In the genomic region with DNA sequence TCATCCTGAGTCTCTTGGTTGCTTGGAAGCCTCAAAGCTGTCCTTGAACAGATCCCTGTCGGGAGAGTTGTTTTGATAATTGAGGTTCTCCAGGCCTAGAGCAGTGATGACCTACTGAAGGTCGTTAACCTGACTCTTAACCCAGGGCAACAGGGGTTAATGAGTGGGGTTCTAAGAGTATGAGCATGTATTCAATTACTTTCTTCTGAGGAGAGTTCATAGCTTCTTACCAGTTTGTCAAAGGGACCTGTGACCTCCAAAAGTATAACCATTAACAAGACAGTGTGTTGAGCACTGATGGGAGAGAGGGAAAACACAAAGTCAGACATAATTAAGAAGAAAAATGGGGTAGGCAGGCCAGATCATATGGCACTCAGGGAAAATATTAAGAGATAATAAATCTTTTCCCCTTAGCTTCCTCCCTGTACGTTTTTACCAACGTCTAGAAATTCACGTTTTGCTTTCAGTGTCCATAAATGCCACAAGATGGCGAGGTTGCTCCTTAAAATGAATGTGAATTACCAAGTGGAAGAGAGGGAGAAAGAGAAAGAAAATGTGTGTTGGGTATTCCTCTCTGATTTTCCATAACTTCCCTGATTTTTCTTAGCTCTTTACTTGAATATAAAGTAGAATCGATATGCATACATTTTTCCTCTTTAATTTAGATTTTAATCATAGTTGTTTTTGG, we compare ENCODE assay signal across 8 cellular contexts.
DNase-seq lines count a peak whose midpoint lies in the region; ATAC-seq and TF ChIP-seq lines count a peak whose summit lies in the region.

No MANE protein-coding gene starts in this region.

- DNase-seq in DMS79 (lab: John Stamatoyannopoulos, UW) (peak; percentile 2), NCI-H1694 treated with DMSO at 0.1 percent for 48 hours (lab: John Stamatoyannopoulos, UW) (peak; percentile 35), ascending aorta (ENCODE audit: low spot score in 2 of 2) (peak in 1 of 2 donors; percentile 46), kidney glomerular epithelial cell (lab: John Stamatoyannopoulos, UW) (peak; percentile 57), uterus (peak in 1 of 2 donors; percentile 30), NCI-H1417 treated with DMSO at 0.1 percent for 48 hours (lab: John Stamatoyannopoulos, UW) (no peak)

- TF ChIP-seq CTCF in ascending aorta (IDR thresholded peaks at IDR 0.05) (peak; percentile 51 to 67 (median 54)), uterus (IDR thresholded peaks at IDR 0.05) (peak; percentile 42 to 63 (median 56))

- H3K36me3 ChIP-seq in ascending aorta, result no peaks in the 10 kb centered on the region
- no peaks in the 10 kb centered on the region for H3K36me3 ChIP-seq in uterus

- H3K27me3 ChIP-seq in ascending aorta, result no peaks in the 10 kb centered on the region
- no peaks in the 10 kb centered on the region for H3K27me3 ChIP-seq in uterus

- no peak overlapping the region for H3K27ac ChIP-seq in ascending aorta
- peak overlapping the region; percentile 21 to 42 for H3K27ac ChIP-seq in uterus

- H3K4me1 ChIP-seq in ascending aorta (no peaks in the 10 kb centered on the region), uterus (no peaks in the 10 kb centered on the region)

- H3K9me3 ChIP-seq in ascending aorta, result no peaks in the 10 kb centered on the region
- no peaks in the 10 kb centered on the region for H3K9me3 ChIP-seq in uterus

- no peak for TF ChIP-seq POLR2A in uterus (IDR thresholded peaks at IDR 0.05)

- ATAC-seq in GM21576 (IDR thresholded peaks at IDR 0.05; ENCODE audit: unreplicated experiment) (peak; percentile 64), HG02970 (IDR thresholded peaks at IDR 0.05; ENCODE audit: low FRiP score, unreplicated experiment) (no peak)

- intact Hi-C loops in ascending aorta (cut with DNase I) (loop anchor here (5.0 to 10.0 kb wide), 3 partner anchors 530 to 1502 kb away; no protein-coding TSS in a partner anchor), uterus (cut with DNase I; ENCODE audit: low total_unique reads) (no loop called here)

- H3K4me3 ChIP-seq in ascending aorta (no peak overlapping the region), uterus (no peak overlapping the region)

Comparison
In these comparisons a context has a peak if more than half of its experiments do, and no peak if none do; other contexts are left out.
1. H3K27ac ChIP-seq: peak in uterus (2 of 2); none in ascending aorta (0 of 2).